14 cellular contexts compared by ENCODE assay signal in the genomic region with DNA sequence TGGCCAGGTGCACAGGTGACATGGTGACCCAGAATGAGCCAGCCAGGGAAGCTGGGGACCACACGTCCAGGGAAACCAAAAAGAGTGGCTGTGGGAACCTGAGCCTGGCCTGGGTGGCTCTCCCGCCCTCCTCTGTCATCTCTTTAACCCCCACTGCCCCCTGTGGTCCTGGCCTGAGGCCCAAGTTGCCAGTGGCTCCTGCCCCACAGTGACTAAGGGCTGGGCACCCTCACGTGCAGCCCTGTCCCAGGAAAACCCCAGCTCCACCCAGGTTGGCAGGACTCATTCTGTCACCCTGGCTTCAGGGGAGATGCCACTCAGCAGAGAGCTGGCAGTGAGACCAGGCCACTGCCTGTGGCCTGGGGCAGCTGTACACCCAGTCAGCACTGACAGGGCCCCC. TPM values are rescaled to one million over a fixed set of nuclear protein-coding genes. Genes with fewer than 3 reads are reported as not detected.
DNase-seq lines count a peak whose midpoint lies in the region; ATAC-seq and TF ChIP-seq lines count a peak whose summit lies in the region.
"Had no signal": no experiment of that assay in that cellular context is flagged by ENCODE, and none has a peak within 500 bp of the region (broad histone marks: within the 10 kb centered on the region; RNA-seq: fewer than 3 reads in every experiment).

No MANE protein-coding gene starts in this region.

- TF ChIP-seq CTCF in mucosa of descending colon (IDR thresholded peaks at IDR 0.05), result no peak
- no peak for TF ChIP-seq CTCF in GM13977 (IDR thresholded peaks at IDR 0.05; ENCODE audit: extremely low read depth, insufficient read depth, missing control alignments)

- H3K27ac Mint-ChIP-seq in activated naive CD8-positive, alpha-beta T cell treated with anti-CD3 and anti-CD28 coated beads, Interleukin-2, amount 50 U/mL, for 24 hours, result peak overlapping the region; percentile 41

- H3K4me1 ChIP-seq in right cardiac atrium (ENCODE audit: control insufficient read depth, insufficient read depth, low read length) (peaks cover 14% of the 10 kb centered on the region), mucosa of descending colon (ENCODE audit: low read depth) (peaks cover 31% of the 10 kb centered on the region)

- no peaks in the 10 kb centered on the region for H3K9me3 Mint-ChIP-seq in activated naive CD8-positive, alpha-beta T cell treated with anti-CD3 and anti-CD28 coated beads, Interleukin-2, amount 50 U/mL, for 24 hours

- peaks cover 4% of the 10 kb centered on the region for H3K36me3 Mint-ChIP-seq in activated naive CD8-positive, alpha-beta T cell treated with anti-CD3 and anti-CD28 coated beads, Interleukin-2, amount 50 U/mL, for 24 hours (ENCODE audit: low read depth)

- H3K4me3 ChIP-seq in right cardiac atrium (ENCODE audit: low read length), result no peak overlapping the region
- no peak overlapping the region for H3K4me3 ChIP-seq in mucosa of descending colon

- no peaks in the 10 kb centered on the region for H3K36me3 ChIP-seq in mucosa of descending colon (ENCODE audit: low read depth)

- no peaks in the 10 kb centered on the region for H3K27me3 Mint-ChIP-seq in activated naive CD8-positive, alpha-beta T cell treated with anti-CD3 and anti-CD28 coated beads, Interleukin-2, amount 50 U/mL, for 24 hours

- no peaks in the 10 kb centered on the region for H3K27me3 ChIP-seq in right cardiac atrium (ENCODE audit: control insufficient read depth, insufficient read depth)

- peak; percentile 56 for DNase-seq in left ventricle myocardium superior
- DNase-seq in right cardiac atrium, result no peak
- no peak for DNase-seq in activated naive CD8-positive, alpha-beta T cell treated with anti-CD3 and anti-CD28 coated beads, Interleukin-2, amount 50 U/mL, for 24 hours
- peak in 1 of 3 donors; percentile 53 for DNase-seq in mucosa of descending colon
- no peak for DNase-seq in head of caudate nucleus
- no peak for DNase-seq in GM13977 (ENCODE audit: low spot score)
- DNase-seq: central memory CD4-positive, alpha-beta T cell; foreskin melanocyte; midbrain; MV-4-11; NCI-H774 had no signal

- WGBS in right cardiac atrium, result 77% methylated on average over 3 of the region's 3 CpGs

- no peak overlapping the region for H3K4me3 Mint-ChIP-seq in activated naive CD8-positive, alpha-beta T cell treated with anti-CD3 and anti-CD28 coated beads, Interleukin-2, amount 50 U/mL, for 24 hours

- H3K27ac ChIP-seq in right cardiac atrium (ENCODE audit: low read length), result no peak overlapping the region

- in situ Hi-C loops in GM13977 (cut with MboI; ENCODE audit: low pct_unique_long_range_greater_than_20kb, low sequenced_read_pairs, unreplicated experiment), result no loop called here

- H3K4me1 Mint-ChIP-seq in activated naive CD8-positive, alpha-beta T cell treated with anti-CD3 and anti-CD28 coated beads, Interleukin-2, amount 50 U/mL, for 24 hours, result peaks cover 9% of the 10 kb centered on the region

- ATAC-seq in left ventricle myocardium superior (peak; percentile 32), right cardiac atrium (no peak), mucosa of descending colon (peak; percentile 1), HG03457 (IDR thresholded peaks at IDR 0.05; ENCODE audit: unreplicated experiment) (no peak), HG03432 (IDR thresholded peaks at IDR 0.05; ENCODE audit: unreplicated experiment) (no peak)
- ATAC-seq in activated naive CD8-positive, alpha-beta T cell treated with anti-CD3 and anti-CD28 coated beads, Interleukin-2, amount 50 U/mL, for 24 hours, result no peak

- H3K9me3 ChIP-seq in right cardiac atrium (ENCODE audit: control insufficient read depth, low read length) (no peaks in the 10 kb centered on the region), mucosa of descending colon (no peaks in the 10 kb centered on the region)
- H3K9me3 ChIP-seq: Caco-2 had no signal

- intact Hi-C loops in left ventricle myocardium superior (cut with micrococcal nuclease) (loop anchor here (10.0 kb wide), 1 partner anchor 46 kb away; no protein-coding TSS in a partner anchor), right cardiac atrium (cut with DNase I) (loop anchor here in 3 of 4 donors (10.0 kb wide), 4 partner anchors 46 to 116 kb away; partner anchors contain the start of genes ELL (in 1 of the 3) and REX1BD (in 1 of the 3)), mucosa of descending colon (cut with DNase I, micrococcal nuclease) (no loop called here), head of caudate nucleus (cut with DNase I) (loop anchor here (10.0 kb wide), 2 partner anchors 56 to 376 kb away; partner anchors contain the start of gene ELL)

RNA-seq across cellular contexts. Expression of gene ISYNA1, which starts 30.6 kb away (rescaled TPM):
- total RNA-seq in left ventricle myocardium superior, result 24.4 TPM
- 10 to 100 TPM; 36.9 to 55.4 (median 45.3) TPM for total RNA-seq in right cardiac atrium
- 50.7 TPM for polyA plus RNA-seq in right cardiac atrium
- total RNA-seq in mucosa of descending colon, result 10 to 100 TPM; 10.2 to 20.0 (median 13.2) TPM

RNA-seq across cellular contexts. Expression of gene SSBP4, which starts 49.3 kb away (rescaled TPM):
- total RNA-seq in left ventricle myocardium superior (36.4 TPM), right cardiac atrium (10 to 100 TPM; 32.7 to 40.0 (median 37.8) TPM), mucosa of descending colon (10 to 100 TPM; 31.2 to 48.6 (median 41.1) TPM)
- polyA plus RNA-seq in right cardiac atrium, result 36.2 TPM

RNA-seq across cellular contexts. Expression of gene ELL, which starts 53.4 kb away (rescaled TPM):
- 9.3 TPM for total RNA-seq in left ventricle myocardium superior
- 10 to 100 TPM; 12.6 to 19.0 (median 14.0) TPM for total RNA-seq in right cardiac atrium
- polyA plus RNA-seq in right cardiac atrium, result 9.3 TPM
- total RNA-seq in mucosa of descending colon, result 10 to 100 TPM; 17.8 to 21.6 (median 18.9) TPM

Comparison
In these comparisons a context has a peak if more than half of its experiments do, and no peak if none do; other contexts are left out.
1. ATAC-seq: peak in left ventricle myocardium superior (single experiment) and mucosa of descending colon (single experiment); none in right cardiac atrium (0 of 2), activated naive CD8-positive, alpha-beta T cell treated with anti-CD3 and anti-CD28 coated beads, Interleukin-2, amount 50 U/mL, for 24 hours (single experiment), HG03457 (single experiment) and HG03432 (single experiment).
2. intact Hi-C loops: an anchor here in left ventricle myocardium superior (10.0 kb wide), right cardiac atrium (10.0 kb wide) and head of caudate nucleus (10.0 kb wide); none called in mucosa of descending colon.